Comparison of ENCODE assay signal across 12 cellular contexts in the genomic region with DNA sequence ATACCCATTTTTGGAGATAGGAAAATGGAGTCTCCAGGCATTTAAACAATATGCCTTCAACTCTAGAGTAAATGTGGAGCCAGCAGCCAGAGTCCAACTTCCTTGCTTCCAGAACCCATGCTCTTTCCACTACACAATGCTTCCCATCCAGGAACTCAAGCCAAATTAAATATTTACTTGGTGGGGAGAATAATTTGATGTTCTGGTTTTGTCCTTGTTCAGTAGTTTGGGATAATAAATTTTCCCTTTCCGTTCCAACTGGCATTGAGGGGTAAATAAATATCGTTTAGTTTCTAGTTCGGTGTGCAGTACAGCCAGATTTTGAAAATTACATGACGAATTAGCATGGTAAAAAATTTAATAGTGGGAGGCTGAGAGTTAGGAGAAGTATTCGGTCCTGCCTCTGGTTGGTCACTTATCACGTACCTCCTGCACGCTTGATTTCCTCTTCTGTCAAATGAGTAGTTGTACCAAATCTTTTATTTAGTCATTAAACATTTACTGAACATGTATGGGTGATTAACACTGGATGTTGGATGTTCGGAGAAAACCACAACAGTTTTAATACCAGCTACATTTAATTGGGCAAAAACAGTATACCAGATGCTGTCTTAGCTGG.
DNase-seq lines count a peak whose midpoint lies in the region; ATAC-seq and TF ChIP-seq lines count a peak whose summit lies in the region.
"Had no signal": no experiment of that assay in that cellular context is flagged by ENCODE, and none has a peak within 500 bp of the region (broad histone marks: within the 10 kb centered on the region; RNA-seq: fewer than 3 reads in every experiment).

No MANE protein-coding gene starts in this region.

- POLR2A ChIA-PET in CD4-positive, alpha-beta T cell (lab: Charles Lee) = no interaction called here

- no peak overlapping the region for H3K27ac ChIP-seq in CD4-positive, alpha-beta T cell (ENCODE audit: low read depth, low read length)
- H3K27ac ChIP-seq in coronary artery (peak overlapping the region in 1 of 2 donors; percentile 52), osteoblast (ENCODE audit: low read depth, low read length) (no peak overlapping the region)
- H3K27ac ChIP-seq: RWPE1 had no signal

- no peaks in the 10 kb centered on the region for H4K20me1 ChIP-seq in osteoblast (ENCODE audit: insufficient read depth, low read length)

- intact Hi-C loops in CD4-positive, alpha-beta T cell (cut with DNase I, micrococcal nuclease) = no loop called here

- no peak for ATAC-seq in CD4-positive, alpha-beta T cell (ENCODE audit: poor library complexity)
- ATAC-seq in HG02938 (IDR thresholded peaks at IDR 0.05; ENCODE audit: unreplicated experiment) (no peak), HG03565 (IDR thresholded peaks at IDR 0.05; ENCODE audit: unreplicated experiment) (no peak)

- CTCF ChIA-PET in CD4-positive, alpha-beta T cell (lab: Charles Lee) = no interaction called here

- H3K4me1 ChIP-seq in osteoblast (ENCODE audit: insufficient read depth, low read length) = peaks cover 22% of the 10 kb centered on the region

- DNase-seq in CD4-positive, alpha-beta T cell = no peak
- DNase-seq in NCI-H1694 treated with DMSO at 0.1 percent for 48 hours (lab: John Stamatoyannopoulos, UW) = peak; percentile 86
- DNase-seq in coronary artery (ENCODE audit: low spot score) = no peak
- DNase-seq in osteoblast (ENCODE audit: insufficient read length, low spot score, missing footprints) = no peak
- no peak for DNase-seq in amniotic stem cell (lab: John Stamatoyannopoulos, UW)
- DNase-seq in NOMO-1 treated with DMSO at 0.1 percent for 48 hours (lab: John Stamatoyannopoulos, UW; ENCODE audit: unreplicated experiment) = no peak
- DNase-seq: activated naive CD8-positive, alpha-beta T cell treated with anti-CD3 and anti-CD28 coated beads for 36 hours; glutamatergic neuron; tibial artery had no signal

- H3K36me3 ChIP-seq in osteoblast (ENCODE audit: insufficient read depth, low read length) = no peaks in the 10 kb centered on the region
- H3K36me3 ChIP-seq: tibial artery had no signal

- H3K27me3 Mint-ChIP-seq in CD4-positive, alpha-beta T cell = no peaks in the 10 kb centered on the region
- H3K27me3 Mint-ChIP-seq: activated naive CD8-positive, alpha-beta T cell treated with anti-CD3 and anti-CD28 coated beads for 36 hours had no signal

- no peak overlapping the region for H3K4me3 Mint-ChIP-seq in CD4-positive, alpha-beta T cell
- H3K4me3 Mint-ChIP-seq: activated naive CD8-positive, alpha-beta T cell treated with anti-CD3 and anti-CD28 coated beads for 36 hours had no signal

- TF ChIP-seq CTCF in CD4-positive, alpha-beta T cell (IDR thresholded peaks at IDR 0.05) = no peak
- TF ChIP-seq CTCF in coronary artery (IDR thresholded peaks at IDR 0.05) = no peak
- TF ChIP-seq CTCF in osteoblast (IDR thresholded peaks at IDR 0.05; ENCODE audit: extremely low read depth, low read depth, low read length) = no peak

- H2AFZ ChIP-seq in osteoblast (ENCODE audit: low read length) = no peak overlapping the region

- peak overlapping the region; percentile 23 for H3K4me3 ChIP-seq in coronary artery
- no peak overlapping the region for H3K4me3 ChIP-seq in osteoblast (ENCODE audit: insufficient read depth, low read length)
- H3K4me3 ChIP-seq: tibial artery had no signal

- peaks cover 54% of the 10 kb centered on the region for H3K4me1 Mint-ChIP-seq in CD4-positive, alpha-beta T cell (ENCODE audit: low read depth)

- peak overlapping the region; percentile 58 for H3K4me2 ChIP-seq in osteoblast (ENCODE audit: insufficient read depth, low read length)

- peak overlapping the region; percentile 82 for H3K27ac Mint-ChIP-seq in CD4-positive, alpha-beta T cell

- no peaks in the 10 kb centered on the region for H3K36me3 Mint-ChIP-seq in CD4-positive, alpha-beta T cell (ENCODE audit: low read depth)

- H3K9me3 ChIP-seq in CD4-positive, alpha-beta T cell (ENCODE audit: control insufficient read depth, low read length) = no peaks in the 10 kb centered on the region
- no peaks in the 10 kb centered on the region for H3K9me3 ChIP-seq in osteoblast (ENCODE audit: low read depth, low read length)
- H3K9me3 ChIP-seq: tibial artery had no signal

- H3K9me3 Mint-ChIP-seq in CD4-positive, alpha-beta T cell = peaks cover 3% of the 10 kb centered on the region

- H3K79me2 ChIP-seq in osteoblast (ENCODE audit: insufficient read depth, low read length) = no peaks in the 10 kb centered on the region

- H3K27me3 ChIP-seq in CD4-positive, alpha-beta T cell (ENCODE audit: control insufficient read depth, insufficient read depth, low read length) = no peaks in the 10 kb centered on the region
- H3K27me3 ChIP-seq in osteoblast (ENCODE audit: insufficient read depth, low read length) = no peaks in the 10 kb centered on the region
- H3K27me3 ChIP-seq: tibial artery had no signal
